In genomic region chr2:127897531-127898187, GRCh38 we compare ENCODE assay signal across 14 cellular contexts. TPM values are rescaled to one million over a fixed set of nuclear protein-coding genes. Genes with fewer than 3 reads are reported as not detected.
DNase-seq lines count a peak whose midpoint lies in the region; ATAC-seq and TF ChIP-seq lines count a peak whose summit lies in the region.
"Had no signal": no experiment of that assay in that cellular context is flagged by ENCODE, and none has a peak within 500 bp of the region (broad histone marks: within the 10 kb centered on the region; RNA-seq: fewer than 3 reads in every experiment).

No MANE protein-coding gene starts in this region.

- peak; percentile 41 for DNase-seq in MV-4-11 (lab: John Stamatoyannopoulos, UW)
- peak in 2 of 4 donors; percentile 36 to 44 for DNase-seq in body of pancreas
- DNase-seq in naive B cell, result no peak
- no peak for DNase-seq in SHP77 (lab: John Stamatoyannopoulos, UW)
- DNase-seq in activated naive CD4-positive, alpha-beta T cell treated with anti-CD3 and anti-CD28 coated beads for 36 hours, result no peak
- DNase-seq: 8988T, COR-L47, H7, NCI-H1930, NCI-H446, NCI-H748 treated with DMSO at 0.1 percent for 48 hours had no signal

- H3K27ac Mint-ChIP-seq in naive B cell, result peak overlapping the region in 5 of 6 donors; percentile 15 to 73 (median 46)
- H3K27ac Mint-ChIP-seq in activated naive CD4-positive, alpha-beta T cell treated with anti-CD3 and anti-CD28 coated beads for 36 hours, result no peak overlapping the region

- no peaks in the 10 kb centered on the region for H3K9me3 ChIP-seq in BLaER1
- H3K9me3 ChIP-seq in body of pancreas, result no peaks in the 10 kb centered on the region

- TF ChIP-seq CTCF in body of pancreas (IDR thresholded peaks at IDR 0.05), result no peak

- peak overlapping the region; percentile 69 for H3K4me2 ChIP-seq in BLaER1

- H3K27me3 Mint-ChIP-seq in naive B cell, result no peaks in the 10 kb centered on the region
- H3K27me3 Mint-ChIP-seq in activated naive CD4-positive, alpha-beta T cell treated with anti-CD3 and anti-CD28 coated beads for 36 hours (ENCODE audit: low read depth), result no peaks in the 10 kb centered on the region

- H3K4me3 Mint-ChIP-seq in naive B cell, result peak overlapping the region in 6 of 8 donors; percentile 30 to 73 (median 60)
- no peak overlapping the region for H3K4me3 Mint-ChIP-seq in activated naive CD4-positive, alpha-beta T cell treated with anti-CD3 and anti-CD28 coated beads for 36 hours

- CTCF ChIA-PET in activated naive CD4-positive, alpha-beta T cell treated with anti-CD3 and anti-CD28 coated beads for 36 hours (lab: Charles Lee), result no interaction called here

- H4K20me1 ChIP-seq in BLaER1, result no peaks in the 10 kb centered on the region

- ATAC-seq in body of pancreas (peak; percentile 73), naive B cell (ENCODE audit: low read depth in 2 of 2) (no peak), HG03159 (IDR thresholded peaks at IDR 0.05; ENCODE audit: unreplicated experiment) (no peak), HG02642 (IDR thresholded peaks at IDR 0.05; ENCODE audit: poor library complexity, unreplicated experiment) (no peak)

- no peak overlapping the region for H3K9ac ChIP-seq in BLaER1

- H3K36me3 ChIP-seq in BLaER1 (no peaks in the 10 kb centered on the region), body of pancreas (replicated peaks in 1 of 2; ENCODE audit: insufficient read depth in 1 of 2, low read depth in 2 of 2) (no peaks in the 10 kb centered on the region)

- no peak for TF ChIP-seq POLR2A in body of pancreas (IDR thresholded peaks at IDR 0.05)

- H3K4me1 Mint-ChIP-seq in naive B cell, result peaks cover 23 to 31% (median 30%) of the 10 kb centered on the region in 3 donors
- no peaks in the 10 kb centered on the region for H3K4me1 Mint-ChIP-seq in activated naive CD4-positive, alpha-beta T cell treated with anti-CD3 and anti-CD28 coated beads for 36 hours (ENCODE audit: low read depth)

- no peaks in the 10 kb centered on the region for H3K9me3 Mint-ChIP-seq in naive B cell
- H3K9me3 Mint-ChIP-seq in activated naive CD4-positive, alpha-beta T cell treated with anti-CD3 and anti-CD28 coated beads for 36 hours, result no peaks in the 10 kb centered on the region

- 18 to 32% methylated on average over 1 of the region's 1 CpG for WGBS in body of pancreas, 2 donors

- H3K4me1 ChIP-seq in BLaER1 (peaks cover 47% of the 10 kb centered on the region), body of pancreas (peaks cover 34% of the 10 kb centered on the region)

- H3K4me3 ChIP-seq in BLaER1 (no peak overlapping the region), body of pancreas (no peak overlapping the region)

- peak overlapping the region; percentile 23; the same call in 1 of the 2 replicates for H3K27ac ChIP-seq in BLaER1
- peak overlapping the region in 1 of 4 donors; percentile 9 for H3K27ac ChIP-seq in body of pancreas

- intact Hi-C loops in body of pancreas (cut with DNase I), result no loop called here
- intact Hi-C loops in activated naive CD4-positive, alpha-beta T cell treated with anti-CD3 and anti-CD28 coated beads for 36 hours (cut with micrococcal nuclease), result no loop called here

- no peaks in the 10 kb centered on the region for H3K36me3 Mint-ChIP-seq in naive B cell
- no peaks in the 10 kb centered on the region for H3K36me3 Mint-ChIP-seq in activated naive CD4-positive, alpha-beta T cell treated with anti-CD3 and anti-CD28 coated beads for 36 hours (ENCODE audit: low read depth)

- no peaks in the 10 kb centered on the region for H3K27me3 ChIP-seq in BLaER1
- no peaks in the 10 kb centered on the region for H3K27me3 ChIP-seq in body of pancreas

RNA-seq across cellular contexts. Expression of gene AMMECR1L, which starts 11.9 kb away (rescaled TPM):
- total RNA-seq in body of pancreas, result 1 to 10 TPM; 6.2 to 9.2 TPM
- 1 to 10 TPM; 3.7 to 9.9 (median 7.4) TPM for polyA plus RNA-seq in naive B cell (ENCODE audit: low read depth in 6 of 6)
- total RNA-seq in activated naive CD4-positive, alpha-beta T cell treated with anti-CD3 and anti-CD28 coated beads for 36 hours, result 10 to 100 TPM; 12.7 to 13.1 TPM

RNA-seq across cellular contexts. Expression of gene POLR2D, which starts 39.7 kb away (rescaled TPM):
- total RNA-seq in body of pancreas, result 1 to 10 TPM; 4.6 to 7.5 TPM
- 10 to 100 TPM; 15.9 to 45.1 (median 37.1) TPM for polyA plus RNA-seq in naive B cell (ENCODE audit: low read depth in 6 of 6)
- total RNA-seq in activated naive CD4-positive, alpha-beta T cell treated with anti-CD3 and anti-CD28 coated beads for 36 hours, result 10 to 100 TPM; 67.6 to 70.8 TPM

Comparison
In these comparisons a context has a peak if more than half of its experiments do, and no peak if none do; other contexts are left out.
1. RNA of gene POLR2D, which starts 39.7 kb away (total RNA-seq): 67.6 to 70.8 TPM in activated naive CD4-positive, alpha-beta T cell treated with anti-CD3 and anti-CD28 coated beads for 36 hours; 4.6 to 7.5 TPM in body of pancreas; every median in the first group is over 4 times any median in the second.